In the genomic region with DNA sequence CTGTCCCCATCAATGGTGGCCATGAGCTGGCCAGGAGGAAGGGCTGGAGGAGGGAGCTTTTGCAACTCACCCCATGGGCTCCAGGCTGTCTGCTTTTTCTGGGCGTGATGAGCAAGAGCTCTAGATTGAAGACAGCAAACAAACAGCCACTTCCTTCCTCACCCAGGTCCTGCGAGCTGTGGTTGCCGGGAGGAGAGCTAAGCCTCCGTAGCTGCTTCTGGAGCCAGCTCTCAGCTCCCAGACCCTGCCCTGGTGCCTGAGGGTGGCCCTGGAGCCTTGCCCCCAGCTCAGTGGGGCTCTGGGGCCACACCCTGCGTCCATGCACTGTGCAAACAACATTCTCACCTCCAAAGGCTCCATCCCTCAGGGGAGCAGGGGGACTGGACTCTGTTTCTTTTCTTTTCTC, we compare ENCODE assay signal across 9 cellular contexts. TPM values are rescaled to one million over a fixed set of nuclear protein-coding genes. Genes with fewer than 3 reads are reported as not detected.
A peak's percentile ranks its signal among the peaks of the same experiment; 100 is the strongest.
DNase-seq lines count a peak whose midpoint lies in the region; ATAC-seq, FAIRE-seq and TF ChIP-seq lines count a peak whose summit lies in the region.
"Had no signal": no experiment of that assay in that cellular context is flagged by ENCODE, and none has a peak within 500 bp of the region (broad histone marks: within the 10 kb centered on the region; RNA-seq: fewer than 3 reads in every experiment).

No MANE protein-coding gene starts in this region.

- H3K36me3 Mint-ChIP-seq in stimulated activated naive B cell treated with anti-CD40 and anti-IgM and Interleukin-4, amounts not matched to agents 10 μg/mL and 1 μg/mL and 100 μg/mL, for 72 hours, result peaks cover 14 to 16% of the 10 kb centered on the region in 2 donors

- no peak overlapping the region for H3K4me3 Mint-ChIP-seq in stimulated activated naive B cell treated with anti-CD40 and anti-IgM and Interleukin-4, amounts not matched to agents 10 μg/mL and 1 μg/mL and 100 μg/mL, for 72 hours

- DNase-seq in DMS53 (lab: John Stamatoyannopoulos, UW), result peak; percentile 23
- no peak for DNase-seq in DMS53 treated with DMSO at 0.1 percent for 48 hours (lab: John Stamatoyannopoulos, UW; ENCODE audit: unreplicated experiment)
- peak; percentile 51 for DNase-seq in activated CD4-positive, alpha-beta T cell treated with anti-CD3 and anti-CD28 coated beads for 48 hours
- DNase-seq in fibroblast of villous mesenchyme (ENCODE audit: low read depth), result peak; percentile 52
- DNase-seq in stimulated activated naive B cell treated with anti-CD40 and anti-IgM and Interleukin-4, amounts not matched to agents 10 μg/mL and 1 μg/mL and 100 μg/mL, for 72 hours, result no peak
- no peak for DNase-seq in HT-29 (ENCODE audit: low spot score)
- DNase-seq in GM19239 (ENCODE audit: insufficient read length, low spot score), result no peak

- H3K27ac Mint-ChIP-seq in stimulated activated naive B cell treated with anti-CD40 and anti-IgM and Interleukin-4, amounts not matched to agents 10 μg/mL and 1 μg/mL and 100 μg/mL, for 72 hours, result no peak overlapping the region

- peaks cover 0 to 4% of the 10 kb centered on the region in 2 donors for H3K9me3 Mint-ChIP-seq in stimulated activated naive B cell treated with anti-CD40 and anti-IgM and Interleukin-4, amounts not matched to agents 10 μg/mL and 1 μg/mL and 100 μg/mL, for 72 hours

- peak; percentile 30 to 35 for ATAC-seq in stimulated activated naive B cell treated with anti-CD40 and anti-IgM and Interleukin-4, amounts not matched to agents 10 μg/mL and 1 μg/mL and 100 μg/mL, for 72 hours (replicated peaks)
- ATAC-seq in HG02759 (IDR thresholded peaks at IDR 0.05; ENCODE audit: unreplicated experiment), result no peak

- TF ChIP-seq CTCF in fibroblast of villous mesenchyme (IDR thresholded peaks at IDR 0.05; ENCODE audit: insufficient read depth, low read depth, low read length), result no peak

- no peak for FAIRE-seq in GM19239 (lab: Jason Lieb, UNC)

- H3K27me3 Mint-ChIP-seq in stimulated activated naive B cell treated with anti-CD40 and anti-IgM and Interleukin-4, amounts not matched to agents 10 μg/mL and 1 μg/mL and 100 μg/mL, for 72 hours, result no peaks in the 10 kb centered on the region

- H3K4me3 ChIP-seq in fibroblast of villous mesenchyme (ENCODE audit: low read depth, low read length), result no peak overlapping the region
- H3K4me3 ChIP-seq: tibial artery had no signal

- peaks cover 29 to 62% of the 10 kb centered on the region in 2 donors for H3K4me1 Mint-ChIP-seq in stimulated activated naive B cell treated with anti-CD40 and anti-IgM and Interleukin-4, amounts not matched to agents 10 μg/mL and 1 μg/mL and 100 μg/mL, for 72 hours

RNA-seq across cellular contexts. Expression of a gene that starts 6.2 kb away (rescaled TPM):
- total RNA-seq in fibroblast of villous mesenchyme, result 0.32 and 1.3 TPM in 2 replicates
- total RNA-seq in HT-29 (2014; rRNA removed; shearing (Covaris generic)), result not detected in 2 replicates

RNA-seq across cellular contexts. Expression of a gene that starts 39.5 kb away (rescaled TPM):
- total RNA-seq in fibroblast of villous mesenchyme, result 7.3 and 19.3 TPM in 2 replicates
- total RNA-seq in HT-29 (2014; rRNA removed; shearing (Covaris generic)), result not detected in 2 replicates

RNA-seq across cellular contexts. Expression of a gene that starts 57.0 kb away (rescaled TPM):
- 5.2 and 6.4 TPM in 2 replicates for total RNA-seq in fibroblast of villous mesenchyme
- 9.8 and 15.7 TPM in 2 replicates for total RNA-seq in HT-29 (2014; rRNA removed; shearing (Covaris generic))

RNA-seq across cellular contexts. Expression of a gene that starts 59.4 kb away (rescaled TPM):
- total RNA-seq in fibroblast of villous mesenchyme, result not detected in 2 replicates
- total RNA-seq in HT-29 (2014; rRNA removed; shearing (Covaris generic)), result not detected in 2 replicates

Comparison
In these comparisons a context has a peak if more than half of its experiments do, and no peak if none do; other contexts are left out.
1. DNase-seq: peak in DMS53 (single experiment), activated CD4-positive, alpha-beta T cell treated with anti-CD3 and anti-CD28 coated beads for 48 hours (single experiment) and fibroblast of villous mesenchyme (single experiment); none in DMS53 treated with DMSO at 0.1 percent for 48 hours (single experiment), stimulated activated naive B cell treated with anti-CD40 and anti-IgM and Interleukin-4, amounts not matched to agents 10 μg/mL and 1 μg/mL and 100 μg/mL, for 72 hours (single experiment), HT-29 (single experiment) and GM19239 (single experiment).